Comparison of ENCODE assay signal across 9 cellular contexts in genomic region chr6:43060755-43061633, GRCh38. TPM values are rescaled to one million over a fixed set of nuclear protein-coding genes. Genes with fewer than 3 reads are reported as not detected.
DNase-seq lines count a peak whose midpoint lies in the region; ATAC-seq lines count a peak whose summit lies in the region.
"Had no signal": no experiment of that assay in that cellular context is flagged by ENCODE, and none has a peak within 500 bp of the region (broad histone marks: within the 10 kb centered on the region; RNA-seq: fewer than 3 reads in every experiment).

No MANE protein-coding gene starts in this region.

- no peak overlapping the region for H3K27ac ChIP-seq in SJCRH30

- intact Hi-C loops in left colon (cut with DNase I, micrococcal nuclease), result loop anchor here in 1 of 2 donors (10.0 kb wide), 1 partner anchor 74 kb away; no protein-coding TSS in a partner anchor

- H3K4me1 Mint-ChIP-seq in T-helper 2 cell treated with Interferon-gamma antibody and Interleukin-4, amounts not matched to agents 5 μg/mL and 100 μg/mL, for 36 hours (ENCODE audit: low read depth), result peaks cover 24% of the 10 kb centered on the region
- H3K4me1 Mint-ChIP-seq in activated CD4-positive, alpha-beta memory T cell treated with anti-CD3 and anti-CD28 coated beads, Interleukin-2, amount 10 ng/mL, durations not matched to agents 7 days and 5 days, result peaks cover 38% of the 10 kb centered on the region
- peaks cover 32% of the 10 kb centered on the region for H3K4me1 Mint-ChIP-seq in stimulated activated memory B cell treated with anti-CD40 and anti-IgM and Interleukin-4, amounts not matched to agents 10 μg/mL and 1 μg/mL and 100 μg/mL, for 72 hours

- ATAC-seq in left colon (peak; percentile 3), HG03354 (IDR thresholded peaks at IDR 0.05; ENCODE audit: poor library complexity, severe bottlenecking, unreplicated experiment) (no peak)
- ATAC-seq in stimulated activated memory B cell treated with anti-CD40 and anti-IgM and Interleukin-4, amounts not matched to agents 10 μg/mL and 1 μg/mL and 100 μg/mL, for 72 hours, result no peak

- peaks cover 5% of the 10 kb centered on the region for H3K4me1 ChIP-seq in SJCRH30

- H3K4me3 Mint-ChIP-seq in T-helper 2 cell treated with Interferon-gamma antibody and Interleukin-4, amounts not matched to agents 5 μg/mL and 100 μg/mL, for 36 hours, result peak overlapping the region; percentile 97
- peak overlapping the region; percentile 86 for H3K4me3 Mint-ChIP-seq in activated CD4-positive, alpha-beta memory T cell treated with anti-CD3 and anti-CD28 coated beads, Interleukin-2, amount 10 ng/mL, durations not matched to agents 7 days and 5 days
- H3K4me3 Mint-ChIP-seq in stimulated activated memory B cell treated with anti-CD40 and anti-IgM and Interleukin-4, amounts not matched to agents 10 μg/mL and 1 μg/mL and 100 μg/mL, for 72 hours, result peak overlapping the region; percentile 48

- H3K4me3 ChIP-seq in SJCRH30, result no peak overlapping the region

- CTCF ChIA-PET in activated CD4-positive, alpha-beta memory T cell treated with anti-CD3 and anti-CD28 coated beads, Interleukin-2, amount 10 ng/mL, durations not matched to agents 7 days and 5 days (lab: Charles Lee), result interaction anchor here (1.8 kb wide), 1 partner anchor 83 kb away, joined by 4 read pairs; no protein-coding TSS in a partner anchor

- peaks cover 8% of the 10 kb centered on the region for H3K36me3 Mint-ChIP-seq in T-helper 2 cell treated with Interferon-gamma antibody and Interleukin-4, amounts not matched to agents 5 μg/mL and 100 μg/mL, for 36 hours (ENCODE audit: low read depth)
- peaks cover 10% of the 10 kb centered on the region for H3K36me3 Mint-ChIP-seq in activated CD4-positive, alpha-beta memory T cell treated with anti-CD3 and anti-CD28 coated beads, Interleukin-2, amount 10 ng/mL, durations not matched to agents 7 days and 5 days (ENCODE audit: low read depth)
- H3K36me3 Mint-ChIP-seq in stimulated activated memory B cell treated with anti-CD40 and anti-IgM and Interleukin-4, amounts not matched to agents 10 μg/mL and 1 μg/mL and 100 μg/mL, for 72 hours, result peaks cover 29% of the 10 kb centered on the region

- no peak for DNase-seq in T-helper 2 cell treated with Interferon-gamma antibody and Interleukin-4, amounts not matched to agents 5 μg/mL and 100 μg/mL, for 36 hours (ENCODE audit: low spot score)
- DNase-seq in T-helper 2 cell, result no peak
- DNase-seq in activated CD4-positive, alpha-beta memory T cell treated with anti-CD3 and anti-CD28 coated beads, Interleukin-2, amount 10 ng/mL, durations not matched to agents 7 days and 5 days, result no peak
- no peak for DNase-seq in left colon
- DNase-seq in SJCRH30, result no peak
- DNase-seq in ecto neural progenitor cell (ENCODE audit: low spot score), result no peak
- DNase-seq: NCI-H1048 had no signal

- H3K27me3 ChIP-seq in SJCRH30, result no peaks in the 10 kb centered on the region

- no peaks in the 10 kb centered on the region for H3K27me3 Mint-ChIP-seq in T-helper 2 cell treated with Interferon-gamma antibody and Interleukin-4, amounts not matched to agents 5 μg/mL and 100 μg/mL, for 36 hours (ENCODE audit: low read depth)
- H3K27me3 Mint-ChIP-seq in activated CD4-positive, alpha-beta memory T cell treated with anti-CD3 and anti-CD28 coated beads, Interleukin-2, amount 10 ng/mL, durations not matched to agents 7 days and 5 days, result no peaks in the 10 kb centered on the region
- H3K27me3 Mint-ChIP-seq in stimulated activated memory B cell treated with anti-CD40 and anti-IgM and Interleukin-4, amounts not matched to agents 10 μg/mL and 1 μg/mL and 100 μg/mL, for 72 hours, result no peaks in the 10 kb centered on the region

- H3K27ac Mint-ChIP-seq in T-helper 2 cell treated with Interferon-gamma antibody and Interleukin-4, amounts not matched to agents 5 μg/mL and 100 μg/mL, for 36 hours, result peak overlapping the region; percentile 65
- H3K27ac Mint-ChIP-seq in activated CD4-positive, alpha-beta memory T cell treated with anti-CD3 and anti-CD28 coated beads, Interleukin-2, amount 10 ng/mL, durations not matched to agents 7 days and 5 days, result no peak overlapping the region
- no peak overlapping the region for H3K27ac Mint-ChIP-seq in stimulated activated memory B cell treated with anti-CD40 and anti-IgM and Interleukin-4, amounts not matched to agents 10 μg/mL and 1 μg/mL and 100 μg/mL, for 72 hours

- POLR2A ChIA-PET in activated CD4-positive, alpha-beta memory T cell treated with anti-CD3 and anti-CD28 coated beads, Interleukin-2, amount 10 ng/mL, durations not matched to agents 7 days and 5 days (lab: Charles Lee), result interaction anchor here (0.7 to 2.9 kb wide), 3 partner anchors 62 to 278 kb away, joined by 3 to 15 read pairs (median 3); partner anchors contain the start of gene CNPY3

- H3K36me3 ChIP-seq in SJCRH30, result no peaks in the 10 kb centered on the region

- no peaks in the 10 kb centered on the region for H3K9me3 Mint-ChIP-seq in T-helper 2 cell treated with Interferon-gamma antibody and Interleukin-4, amounts not matched to agents 5 μg/mL and 100 μg/mL, for 36 hours
- H3K9me3 Mint-ChIP-seq in activated CD4-positive, alpha-beta memory T cell treated with anti-CD3 and anti-CD28 coated beads, Interleukin-2, amount 10 ng/mL, durations not matched to agents 7 days and 5 days, result no peaks in the 10 kb centered on the region
- no peaks in the 10 kb centered on the region for H3K9me3 Mint-ChIP-seq in stimulated activated memory B cell treated with anti-CD40 and anti-IgM and Interleukin-4, amounts not matched to agents 10 μg/mL and 1 μg/mL and 100 μg/mL, for 72 hours

- H3K9me3 ChIP-seq in SJCRH30 (replicated peaks), result no peaks in the 10 kb centered on the region

RNA-seq across cellular contexts. Expression of gene KLC4, which starts 1.6 kb away (rescaled TPM):
- total RNA-seq in activated CD4-positive, alpha-beta memory T cell treated with anti-CD3 and anti-CD28 coated beads, Interleukin-2, amount 10 ng/mL, durations not matched to agents 7 days and 5 days, result 10 to 100 TPM; 19.3 to 20.3 TPM
- 100 to 1,000 TPM; 109 to 122 TPM for total RNA-seq in left colon
- 10.5 and 13.2 TPM in 2 replicates for total RNA-seq in SJCRH30 (2014; rRNA removed; shearing (Covaris generic))

RNA-seq across cellular contexts. Expression of gene MRPL2, which starts 1.8 kb away (rescaled TPM):
- total RNA-seq in activated CD4-positive, alpha-beta memory T cell treated with anti-CD3 and anti-CD28 coated beads, Interleukin-2, amount 10 ng/mL, durations not matched to agents 7 days and 5 days, result 10 to 100 TPM; 46.8 to 57.8 TPM
- total RNA-seq in left colon, result 10 to 100 TPM; 62.5 to 75.0 TPM
- 25.8 and 26.2 TPM in 2 replicates for total RNA-seq in SJCRH30 (2014; rRNA removed; shearing (Covaris generic))

RNA-seq across cellular contexts. Expression of gene CUL7, which starts 7.3 kb away (rescaled TPM):
- 10 to 100 TPM; 12.7 to 13.0 TPM for total RNA-seq in activated CD4-positive, alpha-beta memory T cell treated with anti-CD3 and anti-CD28 coated beads, Interleukin-2, amount 10 ng/mL, durations not matched to agents 7 days and 5 days
- 10 to 100 TPM; 14.9 to 15.3 TPM for total RNA-seq in left colon
- 14.8 and 15.2 TPM in 2 replicates for total RNA-seq in SJCRH30 (2014; rRNA removed; shearing (Covaris generic))

RNA-seq across cellular contexts. Expression of gene PTK7, which starts 15.1 kb away (rescaled TPM):
- total RNA-seq in activated CD4-positive, alpha-beta memory T cell treated with anti-CD3 and anti-CD28 coated beads, Interleukin-2, amount 10 ng/mL, durations not matched to agents 7 days and 5 days, result under 1 TPM; 0.23 to 0.35 TPM
- 1 to 10 TPM; 8.0 to 9.7 TPM for total RNA-seq in left colon
- 84.2 and 88.3 TPM in 2 replicates for total RNA-seq in SJCRH30 (2014; rRNA removed; shearing (Covaris generic))

RNA-seq across cellular contexts. Expression of gene RRP36, which starts 39.6 kb away (rescaled TPM):
- total RNA-seq in activated CD4-positive, alpha-beta memory T cell treated with anti-CD3 and anti-CD28 coated beads, Interleukin-2, amount 10 ng/mL, durations not matched to agents 7 days and 5 days, result 10 to 100 TPM; 59.2 to 60.4 TPM
- 10 to 100 TPM; 33.6 to 45.8 TPM for total RNA-seq in left colon
- total RNA-seq in SJCRH30 (2014; rRNA removed; shearing (Covaris generic)), result 95.4 and 95.8 TPM in 2 replicates
